Comparison of ENCODE assay signal across 1 cellular context in the genomic region with DNA sequence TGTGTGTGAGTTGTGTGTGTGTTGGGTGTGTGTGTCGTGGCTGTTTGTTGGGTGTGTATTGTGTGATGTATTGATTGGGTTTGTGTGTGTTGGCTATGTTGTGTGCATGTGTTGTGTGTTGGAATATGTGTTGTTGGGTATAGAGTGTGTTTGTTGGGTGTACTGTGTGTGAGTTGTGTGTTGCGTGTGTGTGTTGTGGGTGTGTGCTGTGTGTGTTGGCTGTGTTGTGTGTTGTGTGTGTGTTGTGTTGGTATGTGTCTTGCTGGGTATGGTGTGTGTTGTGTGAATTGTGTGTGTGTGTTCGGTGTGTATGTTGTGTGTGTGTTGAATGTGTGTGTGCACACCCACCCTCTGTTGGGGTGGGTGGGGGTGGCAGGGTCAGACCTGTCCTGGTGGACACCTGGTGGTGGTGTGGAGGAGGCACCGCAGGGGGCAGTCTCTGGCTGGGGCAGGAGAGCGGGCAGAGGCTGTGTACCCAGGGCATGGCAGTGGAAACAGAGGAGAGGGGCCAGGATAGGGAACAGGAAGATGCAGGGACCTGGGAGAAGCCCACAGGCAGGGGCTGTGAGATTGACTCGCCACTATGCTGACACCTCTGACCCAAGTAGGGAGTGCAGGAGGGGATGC.
TF ChIP-seq lines count a peak whose summit lies in the region.

No MANE protein-coding gene starts in this region.

TF ChIP-seq in HCT116, 20 proteins besides CTCF, POLR2A, EP300 and RAD21 (continued from another document):
- TF ChIP-seq JUND (IDR thresholded peaks at IDR 0.05) (no peak), CEBPB (IDR thresholded peaks at IDR 0.05; ENCODE audit: low read depth) (no peak), REST (IDR thresholded peaks at IDR 0.05; ENCODE audit: low read depth) (no peak), YY1 (IDR thresholded peaks at IDR 0.05; ENCODE audit: extremely low read depth, insufficient replicate concordance, low read depth, low read length) (no peak), EZH2 (IDR thresholded peaks at IDR 0.05) (no peak), EGR1 (IDR thresholded peaks at IDR 0.05; ENCODE audit: low read depth) (no peak)
